Comparison of ENCODE assay signal across 12 cellular contexts in the genomic region with DNA sequence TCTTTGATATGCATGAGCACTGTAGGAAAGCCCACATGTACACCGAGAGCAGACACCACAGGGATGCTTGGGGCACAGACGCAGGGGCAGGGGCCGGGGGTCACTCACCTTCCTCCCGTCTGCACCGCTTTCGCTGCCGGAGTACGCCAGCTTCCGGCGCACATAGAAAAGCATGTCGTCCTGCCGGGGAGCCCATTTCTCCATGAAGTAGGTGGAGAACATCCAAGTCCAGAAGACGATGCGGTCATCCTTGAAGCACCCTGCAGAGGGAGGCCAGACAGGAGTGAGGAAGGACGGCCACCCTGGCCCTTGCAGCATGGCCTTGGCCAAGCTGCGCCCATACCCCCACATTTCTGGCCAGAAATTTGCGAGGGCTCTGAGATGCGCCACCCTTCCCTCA. TPM values are rescaled to one million over a fixed set of nuclear protein-coding genes. Genes with fewer than 3 reads are reported as not detected.
DNase-seq lines count a peak whose midpoint lies in the region; ATAC-seq, FAIRE-seq and TF ChIP-seq lines count a peak whose summit lies in the region.
"Had no signal": no experiment of that assay in that cellular context is flagged by ENCODE, and none has a peak within 500 bp of the region (broad histone marks: within the 10 kb centered on the region; RNA-seq: fewer than 3 reads in every experiment).

No MANE protein-coding gene starts in this region.

- H2BK5ac ChIP-seq in neuronal stem cell (ENCODE audit: low read length) = no peak overlapping the region

- no peak for TF ChIP-seq POLR2A in A549 (IDR thresholded peaks at IDR 0.05; ENCODE audit: low read length)

- H3K4ac ChIP-seq in neuronal stem cell (ENCODE audit: low read length) = no peak overlapping the region

- H2BK15ac ChIP-seq in neuronal stem cell (ENCODE audit: low read length) = no peak overlapping the region

- H3K9me3 ChIP-seq in A549 (no peaks in the 10 kb centered on the region), neuronal stem cell (replicated peaks in 1 of 2; ENCODE audit: control insufficient read depth in 2 of 2, insufficient read depth in 1 of 2, low read depth in 1 of 2, low read length in 2 of 2) (no peaks in the 10 kb centered on the region)
- no peaks in the 10 kb centered on the region for H3K9me3 ChIP-seq in CD4-positive, alpha-beta T cell (ENCODE audit: control insufficient read depth, low read length)
- H3K9me3 ChIP-seq: BLaER1 had no signal

- CTCF ChIA-PET in A549 (lab: Yijun Ruan, JAX) = interaction anchor here (0.7 to 1.9 kb wide), 4 partner anchors 15 to 56 kb away, joined by 3 to 10 read pairs (median 3); no protein-coding TSS in a partner anchor
- CTCF ChIA-PET in CD4-positive, alpha-beta T cell (lab: Charles Lee) = no interaction called here

- no peak overlapping the region for H2BK12ac ChIP-seq in neuronal stem cell (ENCODE audit: low read length)

- no peak for TF ChIP-seq CTCF in A549 (IDR thresholded peaks at IDR 0.05)
- no peak for TF ChIP-seq CTCF in CD4-positive, alpha-beta T cell (IDR thresholded peaks at IDR 0.05)

- 15% methylated on average over 17 of the region's 18 CpGs for WGBS in A549 (ENCODE audit: missing lambda C conversion rate)
- no CpG with 5 or more reads among the region's 18 CpGs for WGBS in neuronal stem cell (ENCODE audit: extremely low coverage in 2 of 2, insufficient read length in 2 of 2, insufficient replicate concordance in 1 of 2), 2 donors

- no peak for TF ChIP-seq RAD21 in A549 (conservative IDR thresholded peaks at IDR 0.05 in 1 of 2, IDR thresholded peaks at IDR 0.05 in 1 of 2)

- H3K4me3 Mint-ChIP-seq in CD4-positive, alpha-beta T cell = no peak overlapping the region
- H3K4me3 Mint-ChIP-seq: activated B cell treated with CpG ODN at 0.5 μM for 24 hours had no signal

- no peak for TF ChIP-seq EP300 in A549 (IDR thresholded peaks at IDR 0.05)

- no peaks in the 10 kb centered on the region for H3K36me3 Mint-ChIP-seq in CD4-positive, alpha-beta T cell (ENCODE audit: low read depth)

- H3K23ac ChIP-seq in neuronal stem cell (ENCODE audit: low read depth, low read length, poor library complexity) = peak overlapping the region; percentile 45

- H3K79me1 ChIP-seq in neuronal stem cell (ENCODE audit: low read depth, low read length) = no peaks in the 10 kb centered on the region

- FAIRE-seq in A549 (lab: Jason Lieb, UNC) (no peak), RCC 7860 (lab: Jason Lieb, UNC) (no peak)

- H3K18ac ChIP-seq in neuronal stem cell (ENCODE audit: low read length) = peak overlapping the region; percentile 84

- H3K36me3 ChIP-seq in neuronal stem cell (replicated peaks in 1 of 2; ENCODE audit: control insufficient read depth in 2 of 2, insufficient read depth in 2 of 2, low read length in 2 of 2) = peaks cover 0 to 10% of the 10 kb centered on the region in 2 donors

- no peak overlapping the region for H3K27ac Mint-ChIP-seq in CD4-positive, alpha-beta T cell
- H3K27ac Mint-ChIP-seq: activated B cell treated with CpG ODN at 0.5 μM for 24 hours had no signal

- H3K14ac ChIP-seq in neuronal stem cell (ENCODE audit: low read length) = no peak overlapping the region

- no peak overlapping the region for H2AFZ ChIP-seq in neuronal stem cell (ENCODE audit: low read length)

- H3K27ac ChIP-seq in A549 = peak overlapping the region; percentile 93 to 96
- peak overlapping the region; percentile 16 for H3K27ac ChIP-seq in epithelial cell of prostate
- H3K27ac ChIP-seq in neuronal stem cell (replicated peaks; ENCODE audit: low read length) = no peak overlapping the region
- H3K27ac ChIP-seq in CD4-positive, alpha-beta T cell (ENCODE audit: low read depth, low read length) = no peak overlapping the region
- H3K27ac ChIP-seq: BLaER1 had no signal

- H3K27me3 ChIP-seq in neuronal stem cell (ENCODE audit: control insufficient read depth in 3 of 3, insufficient read depth in 3 of 3, low read depth in 1 of 3, low read length in 3 of 3) = no peaks in the 10 kb centered on the region
- H3K27me3 ChIP-seq in CD4-positive, alpha-beta T cell (ENCODE audit: control insufficient read depth, insufficient read depth, low read length) = no peaks in the 10 kb centered on the region
- H3K27me3 ChIP-seq: BLaER1 had no signal

- H4K8ac ChIP-seq in neuronal stem cell (ENCODE audit: low read depth, low read length) = no peak overlapping the region

- peak overlapping the region; percentile 56 for H3K4me3 ChIP-seq in A549
- H3K4me3 ChIP-seq in neuronal stem cell (ENCODE audit: low read length in 2 of 2) = no peak overlapping the region
- H3K4me3 ChIP-seq: BLaER1 had no signal

- peak overlapping the region; percentile 25 for H3K9ac ChIP-seq in neuronal stem cell (ENCODE audit: low read depth, low read length, poor library complexity)
- H3K9ac ChIP-seq: BLaER1 had no signal

- H3K4me2 ChIP-seq in A549 = peak overlapping the region; percentile 100
- H3K4me2 ChIP-seq in neuronal stem cell (ENCODE audit: insufficient read depth, low read length, poor library complexity, severe bottlenecking) = no peak overlapping the region
- H3K4me2 ChIP-seq: BLaER1 had no signal

- H3K27me3 Mint-ChIP-seq in CD4-positive, alpha-beta T cell = no peaks in the 10 kb centered on the region
- H3K27me3 Mint-ChIP-seq: activated B cell treated with CpG ODN at 0.5 μM for 24 hours had no signal

- H2AK5ac ChIP-seq in neuronal stem cell (ENCODE audit: low read depth, low read length) = no peak overlapping the region

- intact Hi-C loops in CD4-positive, alpha-beta T cell (cut with DNase I, micrococcal nuclease) = no loop called here

- H2BK120ac ChIP-seq in neuronal stem cell (ENCODE audit: low read depth, low read length) = no peak overlapping the region

- POLR2A ChIA-PET in A549 (lab: Yijun Ruan, JAX) = interaction anchor here (0.7 to 1.6 kb wide), 2 partner anchors 34 to 48 kb away, joined by 3 to 5 read pairs; partner anchors contain the start of gene NUP50
- POLR2A ChIA-PET in CD4-positive, alpha-beta T cell (lab: Charles Lee) = no interaction called here

- peaks cover 37% of the 10 kb centered on the region for H3K4me1 ChIP-seq in A549
- peaks cover 22 to 24% of the 10 kb centered on the region in 2 donors for H3K4me1 ChIP-seq in neuronal stem cell (ENCODE audit: control insufficient read depth in 2 of 2, insufficient read depth in 1 of 2, low read depth in 1 of 2, low read length in 2 of 2)

- H3K9me3 Mint-ChIP-seq in CD4-positive, alpha-beta T cell = no peaks in the 10 kb centered on the region
- H3K9me3 Mint-ChIP-seq: activated B cell treated with CpG ODN at 0.5 μM for 24 hours had no signal

- H3K4me1 Mint-ChIP-seq in CD4-positive, alpha-beta T cell (ENCODE audit: low read depth) = no peaks in the 10 kb centered on the region

- DNase-seq in A549 (ENCODE audit: low read depth in 1 of 2, low spot score in 1 of 2) (peak; percentile 25 to 50), RCC 7860 (ENCODE audit: low spot score) (peak; percentile 50), epithelial cell of prostate (ENCODE audit: low read depth, low spot score) (no peak), neuronal stem cell (ENCODE audit: low spot score) (no peak), cerebellar nuclear complex (lab: John Stamatoyannopoulos, UW) (no peak), KG1 (lab: John Stamatoyannopoulos, UW) (no peak)
- no peak for DNase-seq in effector CD8-positive, alpha-beta T cell (lab: John Stamatoyannopoulos, UW)
- DNase-seq in CD4-positive, alpha-beta T cell = no peak
- DNase-seq: activated B cell treated with CpG ODN at 0.5 μM for 24 hours; activated effector memory CD4-positive, alpha-beta T cell treated with anti-CD3 and anti-CD28 coated beads, Interleukin-2, amount 50 U/mL, for 16 hours; MM.1S had no signal

- no peak overlapping the region for H4K91ac ChIP-seq in neuronal stem cell (ENCODE audit: low read depth, low read length, poor library complexity)

- peak; percentile 68 to 69 for ATAC-seq in A549
- no peak for ATAC-seq in CD4-positive, alpha-beta T cell (ENCODE audit: poor library complexity)

TF ChIP-seq in A549, 52 proteins besides CTCF, POLR2A, EP300 and RAD21 (continues in another document):
- TF ChIP-seq HOXB5 (CRISPR knock-in tag; IDR thresholded peaks at IDR 0.05) (no peak), NR3C1 (IDR thresholded peaks at IDR 0.05) (no peak), SREBF2 (IDR thresholded peaks at IDR 0.05) (no peak), FOSL2 (IDR thresholded peaks at IDR 0.05) (no peak), FOSL2 (CRISPR knock-in tag; IDR thresholded peaks at IDR 0.05) (no peak), BCL3 (IDR thresholded peaks at IDR 0.05) (no peak), NPAS2 (CRISPR knock-in tag; IDR thresholded peaks at IDR 0.05; ENCODE audit: borderline replicate concordance) (no peak), MAFK (IDR thresholded peaks at IDR 0.05; ENCODE audit: partially characterized antibody) (no peak), MYC (IDR thresholded peaks at IDR 0.05; ENCODE audit: borderline replicate concordance, low read length) (no peak)

RNA-seq across cellular contexts. Expression of gene KIAA0930, which starts 28.8 kb away (rescaled TPM):
- 47.7 and 56.0 TPM in 2 replicates for polyA plus RNA-seq in A549 (2011; rRNA removed)
- polyA plus RNA-seq in A549 (2012; cell fraction: cytosol; rRNA removed) = 83.9 and 94.4 TPM in 2 replicates
- polyA plus RNA-seq in A549 (2012; cell fraction: nucleus; rRNA removed) = 226 and 234 TPM in 2 replicates
- polyA plus RNA-seq in A549 (2017; fragmentation: RNase III; extraction: RNeasy Plus Mini Kit Qiagen cat#74134 plus additional on column Dnase treatment) = 51.7 to 60.0 TPM (median 58.1 TPM) in 3 replicates
- polyA minus RNA-seq in A549 (2011; rRNA and poly(A)+ RNA removed) = 35.3 and 44.2 TPM in 2 replicates
- 62.1 TPM for polyA plus RNA-seq in neuronal stem cell (2013, experiment 1 of 2)
- 61.2 TPM for polyA plus RNA-seq in neuronal stem cell (2013, experiment 2 of 2)
- total RNA-seq in CD4-positive, alpha-beta T cell = 1 to 10 TPM; 6.7 to 7.4 TPM

RNA-seq across cellular contexts. Expression of gene NUP50, which starts 48.1 kb away (rescaled TPM):
- 16.7 and 21.1 TPM in 2 replicates for polyA plus RNA-seq in A549 (2011; rRNA removed)
- polyA plus RNA-seq in A549 (2012; cell fraction: cytosol; rRNA removed) = 5.7 and 8.6 TPM in 2 replicates
- 6.0 and 6.7 TPM in 2 replicates for polyA plus RNA-seq in A549 (2012; cell fraction: nucleus; rRNA removed)
- polyA plus RNA-seq in A549 (2017; fragmentation: RNase III; extraction: RNeasy Plus Mini Kit Qiagen cat#74134 plus additional on column Dnase treatment) = 24.4 to 25.3 TPM (median 25.0 TPM) in 3 replicates
- 18.9 and 22.9 TPM in 2 replicates for polyA minus RNA-seq in A549 (2011; rRNA and poly(A)+ RNA removed)
- polyA plus RNA-seq in neuronal stem cell (2013, experiment 1 of 2) = 39.5 TPM
- polyA plus RNA-seq in neuronal stem cell (2013, experiment 2 of 2) = 39.4 TPM
- 100 to 1,000 TPM; 141 TPM for total RNA-seq in CD4-positive, alpha-beta T cell

Comparison
In these comparisons a context has a peak if more than half of its experiments do, and no peak if none do; other contexts are left out.
1. DNase-seq: peak in A549 (2 of 2) and RCC 7860 (single experiment); none in epithelial cell of prostate (single experiment), neuronal stem cell (single experiment), cerebellar nuclear complex (0 of 2), effector CD8-positive, alpha-beta T cell (single experiment), CD4-positive, alpha-beta T cell (0 of 10) and KG1 (single experiment).
2. H3K27ac ChIP-seq: peak in A549 (2 of 2) and epithelial cell of prostate (single experiment); none in neuronal stem cell (single experiment) and CD4-positive, alpha-beta T cell (single experiment).